ENCODE assay signal across 1 cellular context in genomic region chr1:71080782-71081696, GRCh38.
A peak's percentile ranks its signal among the peaks of the same experiment; 100 is the strongest.
TF ChIP-seq lines count a peak whose summit lies in the region.

ZRANB2 (minus strand) TSS chr1:71081035; CDS start chr1:71080995, 40 bp downstream.

TF ChIP-seq in K562, 482 proteins besides CTCF, POLR2A, EP300 and RAD21 (continued from another document and continues in another):
- no peak for TF ChIP-seq TSHZ1 (CRISPR knock-in tag; IDR thresholded peaks at IDR 0.05)
- TF ChIP-seq NFIX (CRISPR knock-in tag; IDR thresholded peaks at IDR 0.05; ENCODE audit: low read depth) = no peak
- TF ChIP-seq PKNOX1 (IDR thresholded peaks at IDR 0.05) = no peak; the same call in 1 of the 2 replicates
- no peak for TF ChIP-seq IRF9 (tag; IDR thresholded peaks at IDR 0.05)
- no peak for TF ChIP-seq ZEB2 (IDR thresholded peaks at IDR 0.05)
- peak; percentile 73 for TF ChIP-seq ETV5 (CRISPR knock-in tag; IDR thresholded peaks at IDR 0.05; ENCODE audit: low read depth)
- peak; percentile 58 for TF ChIP-seq CEBPB (tag; IDR thresholded peaks at IDR 0.05)
- TF ChIP-seq CBFA2T3 (IDR thresholded peaks at IDR 0.05) = no peak
- TF ChIP-seq LCOR (CRISPR knock-in tag; IDR thresholded peaks at IDR 0.05) = peak; percentile 80; the same call in 1 of the 2 replicates
- no peak for TF ChIP-seq PHB2 (IDR thresholded peaks at IDR 0.05; ENCODE audit: low read depth)
- TF ChIP-seq ZNF668 (CRISPR knock-in tag; IDR thresholded peaks at IDR 0.05) = no peak
- no peak for TF ChIP-seq GATAD2A (IDR thresholded peaks at IDR 0.05)
- no peak for TF ChIP-seq STAT5B (CRISPR knock-in tag; IDR thresholded peaks at IDR 0.05)
- no peak for TF ChIP-seq ZNF239 (CRISPR knock-in tag; IDR thresholded peaks at IDR 0.05)
- TF ChIP-seq MAZ (CRISPR knock-in tag; conservative IDR thresholded peaks at IDR 0.05 in 1 of 2, IDR thresholded peaks at IDR 0.05 in 1 of 2) = no peak
- peak; percentile 99 for TF ChIP-seq CREB3L1 (IDR thresholded peaks at IDR 0.05; ENCODE audit: borderline replicate concordance, low read depth)
- no peak for TF ChIP-seq ZNF436 (CRISPR knock-in tag; IDR thresholded peaks at IDR 0.05)
- no peak for TF ChIP-seq ZNF778 (CRISPR knock-in tag; IDR thresholded peaks at IDR 0.05)
- TF ChIP-seq SAP30 (IDR thresholded peaks at IDR 0.05; ENCODE audit: borderline replicate concordance, insufficient read depth, low read depth, low read length, poor library complexity, severe bottlenecking) = no peak
- peak; percentile 62 for TF ChIP-seq NFATC3 (IDR thresholded peaks at IDR 0.05)
- no peak for TF ChIP-seq MAFG (tag; conservative IDR thresholded peaks at IDR 0.05)
- TF ChIP-seq ARID4B (CRISPR knock-in tag; IDR thresholded peaks at IDR 0.05) = no peak
- peak; percentile 90 for TF ChIP-seq DACH1 (IDR thresholded peaks at IDR 0.05; ENCODE audit: partially characterized antibody)
- TF ChIP-seq ZMIZ1 (IDR thresholded peaks at IDR 0.05; ENCODE audit: low read depth in 2 of 2, low read length in 2 of 2) = no peak
- peak; percentile 27 for TF ChIP-seq HDAC3 (IDR thresholded peaks at IDR 0.05; ENCODE audit: borderline replicate concordance, partially characterized antibody)
- TF ChIP-seq ZNF253 (CRISPR knock-in tag; conservative IDR thresholded peaks at IDR 0.05) = no peak
- no peak for TF ChIP-seq SRSF7 (optimal IDR thresholded peaks at IDR 0.05; ENCODE audit: low read depth, low read length)
- no peak for TF ChIP-seq WHSC1 (IDR thresholded peaks at IDR 0.05; ENCODE audit: low read length)
- no peak for TF ChIP-seq EWSR1 (IDR thresholded peaks at IDR 0.05; ENCODE audit: borderline replicate concordance, low read depth, partially characterized antibody)
- TF ChIP-seq GTF2A2 (tag; IDR thresholded peaks at IDR 0.05) = no peak
- TF ChIP-seq BCL6 (CRISPR knock-in tag; IDR thresholded peaks at IDR 0.05) = no peak
- no peak for TF ChIP-seq FOXJ3 (CRISPR knock-in tag; IDR thresholded peaks at IDR 0.05)
- TF ChIP-seq MXD1 (CRISPR knock-in tag; IDR thresholded peaks at IDR 0.05; ENCODE audit: borderline replicate concordance, poor library complexity, severe bottlenecking) = no peak
- TF ChIP-seq ZNF696 (CRISPR knock-in tag; conservative IDR thresholded peaks at IDR 0.05) = no peak
- TF ChIP-seq SMARCE1 (IDR thresholded peaks at IDR 0.05) = no peak
- peak; percentile 92 for TF ChIP-seq TBP (optimal IDR thresholded peaks at IDR 0.05; ENCODE audit: low read depth, low read length)
- no peak for TF ChIP-seq CBFB (CRISPR knock-in tag; IDR thresholded peaks at IDR 0.05)
- TF ChIP-seq MYBL2 (IDR thresholded peaks at IDR 0.05; ENCODE audit: low read depth) = no peak
- no peak for TF ChIP-seq MYBL2 (CRISPR knock-in tag; IDR thresholded peaks at IDR 0.05; ENCODE audit: borderline replicate concordance)
- TF ChIP-seq ZNF232 (CRISPR knock-in tag; IDR thresholded peaks at IDR 0.05) = no peak
- no peak for TF ChIP-seq ZNF583 (CRISPR knock-in tag; IDR thresholded peaks at IDR 0.05)
- TF ChIP-seq MEF2D (tag; conservative IDR thresholded peaks at IDR 0.05; ENCODE audit: low read depth) = no peak; the same call in 1 of the 2 replicates
- TF ChIP-seq ZFP36 (IDR thresholded peaks at IDR 0.05; ENCODE audit: low read depth, low read length, partially characterized antibody) = no peak
- TF ChIP-seq KHSRP (IDR thresholded peaks at IDR 0.05) = no peak
- peak; percentile 78 for TF ChIP-seq NEUROD1 (IDR thresholded peaks at IDR 0.05; ENCODE audit: borderline replicate concordance, low read depth, low read length, partially characterized antibody)
- no peak for TF ChIP-seq MCM7 (IDR thresholded peaks at IDR 0.05)
- no peak for TF ChIP-seq IRF2 (CRISPR knock-in tag; IDR thresholded peaks at IDR 0.05)
- no peak for TF ChIP-seq NCOA4 (IDR thresholded peaks at IDR 0.05; ENCODE audit: partially characterized antibody)
- peak; percentile 62; the same call in 1 of the 2 replicates for TF ChIP-seq SP1 (CRISPR knock-in tag; IDR thresholded peaks at IDR 0.05)
- TF ChIP-seq ZBTB5 (IDR thresholded peaks at IDR 0.05) = no peak
- TF ChIP-seq SRF (CRISPR knock-in tag; IDR thresholded peaks at IDR 0.05) = no peak; a peak in 1 of 4 replicates
- no peak for TF ChIP-seq ZNF586 (CRISPR knock-in tag; conservative IDR thresholded peaks at IDR 0.05)
- TF ChIP-seq TSC22D4 (tag; IDR thresholded peaks at IDR 0.05) = no peak
- TF ChIP-seq POLR2B (IDR thresholded peaks at IDR 0.05; ENCODE audit: low read depth, partially characterized antibody) = peak; percentile 90
- TF ChIP-seq TCF15 (CRISPR knock-in tag; IDR thresholded peaks at IDR 0.05) = no peak
- TF ChIP-seq ZNF146 (CRISPR knock-in tag; IDR thresholded peaks at IDR 0.05; ENCODE audit: unreplicated experiment) = no peak
- no peak for TF ChIP-seq CHCHD3 (CRISPR knock-in tag; IDR thresholded peaks at IDR 0.05)
